20 cellular contexts compared by ENCODE assay signal in the genomic region with DNA sequence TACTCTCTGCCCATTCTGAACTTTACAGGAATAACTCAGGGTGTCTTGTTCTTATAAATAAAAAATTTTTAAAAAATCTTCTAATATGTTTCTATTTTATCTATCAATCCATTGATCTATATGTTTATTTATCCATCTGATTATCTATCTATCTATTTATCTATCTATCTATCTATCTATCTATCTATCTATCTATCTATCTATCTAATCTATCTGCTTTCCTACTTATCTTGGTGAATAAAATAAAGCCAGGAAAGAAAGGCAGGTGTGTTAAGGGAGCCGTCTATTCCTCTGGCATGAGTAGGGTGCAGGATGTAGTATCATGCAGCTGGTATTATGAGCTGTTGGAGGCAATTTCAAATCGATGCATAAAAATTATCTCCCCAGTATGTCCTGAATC.
"Had no signal": no experiment of that assay in that cellular context is flagged by ENCODE, and none has a peak within 500 bp of the region (broad histone marks: within the 10 kb centered on the region; RNA-seq: fewer than 3 reads in every experiment).

No MANE protein-coding gene starts in this region.

- H3K9me3 ChIP-seq: MG63 had no signal

- FAIRE-seq: HTR-8/SVneo, RCC 7860 had no signal

- H3K4me3 ChIP-seq: MG63 had no signal

- DNase-seq: Karpas-422, KG1, MG63, NCI-H1092, NCI-H1105 treated with DMSO at 0.1 percent for 48 hours, NCI-H1417 treated with DMSO at 0.1 percent for 48 hours, NCI-H1694, NCI-H187 treated with DMSO at 0.1 percent for 48 hours, NCI-H2029 treated with DMSO at 0.1 percent for 48 hours, NCI-H2171 treated with DMSO at 0.1 percent for 48 hours, NCI-H345, NCI-H446 treated with DMSO at 0.1 percent for 48 hours, NCI-H510A treated with DMSO at 0.1 percent for 48 hours, NCI-H82, Right ventricle myocardium superior, RPMI8226 had no signal

- ATAC-seq: SK-N-SH treated with all-trans-retinoic acid at 6 μM for 48 hours had no signal

- H3K27me3 ChIP-seq: MG63 had no signal

- H3K36me3 ChIP-seq: MG63 had no signal

- H3K27ac ChIP-seq: HL-60 had no signal
